In the genomic region with DNA sequence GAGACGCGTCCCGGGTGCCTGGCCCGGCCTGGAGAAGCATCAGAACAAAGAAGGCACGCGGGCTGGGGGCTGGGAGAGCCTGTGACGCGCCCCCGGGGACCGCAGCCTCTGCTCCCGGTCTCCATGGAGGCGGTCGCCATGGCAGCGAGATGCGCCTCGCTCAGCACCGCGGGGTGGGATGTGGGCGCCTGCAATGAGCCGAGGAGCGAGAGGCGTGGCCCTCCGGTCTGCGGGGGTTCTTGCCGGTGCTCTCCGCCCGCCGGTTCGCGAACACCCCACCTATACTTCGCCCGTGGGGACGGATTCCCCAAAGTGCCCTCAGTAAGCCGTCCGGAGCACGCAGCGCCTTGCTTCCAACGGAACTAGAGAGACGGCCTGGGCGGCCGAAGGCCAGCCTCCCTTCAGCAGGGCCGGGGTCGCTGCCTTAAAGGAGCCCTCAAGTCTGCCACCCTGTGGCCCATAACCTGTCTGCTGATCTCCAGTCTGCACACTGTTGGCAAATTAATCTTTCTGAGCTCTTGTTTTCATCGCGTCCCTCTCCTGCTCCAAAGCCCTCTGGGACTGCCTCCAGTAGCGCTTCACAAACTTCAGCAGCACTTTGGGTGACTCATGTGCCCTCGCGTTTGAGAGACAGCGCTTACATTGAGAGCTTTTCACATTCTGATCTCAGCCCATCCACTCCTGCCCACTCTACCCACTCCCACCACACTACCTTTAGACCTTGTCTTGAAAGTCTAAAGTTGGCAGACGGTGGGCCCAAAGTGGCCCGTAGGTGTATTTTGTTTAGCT, we compare ENCODE assay signal across 1 cellular context.
A peak's percentile ranks its signal among the peaks of the same experiment; 100 is the strongest.
TF ChIP-seq lines count a peak whose summit lies in the region.

No MANE protein-coding gene starts in this region.

TF ChIP-seq in HepG2, 621 proteins besides CTCF, POLR2A, EP300 and RAD21 (continues in another document):
- TF ChIP-seq XRCC5 (optimal IDR thresholded peaks at IDR 0.05; ENCODE audit: low read length) (peak; percentile 79), ZNF44 (CRISPR knock-in tag; IDR thresholded peaks at IDR 0.05) (no peak; the same call in 1 of the 2 replicates), ZNF431 (CRISPR knock-in tag; IDR thresholded peaks at IDR 0.05; ENCODE audit: borderline replicate concordance, low read depth) (peak; percentile 31; the same call in 1 of the 2 replicates), ZNF3 (CRISPR knock-in tag; IDR thresholded peaks at IDR 0.05) (no peak), CBX1 (IDR thresholded peaks at IDR 0.05; ENCODE audit: low read depth) (peak; percentile 31), HES4 (CRISPR knock-in tag; IDR thresholded peaks at IDR 0.05; ENCODE audit: borderline replicate concordance) (no peak), MEF2D (CRISPR knock-in tag; IDR thresholded peaks at IDR 0.05) (peak; percentile 42; the same call in 1 of the 2 replicates), IRF2 (CRISPR knock-in tag; IDR thresholded peaks at IDR 0.05) (peak; percentile 14; the same call in 1 of the 2 replicates), ZNF24 (IDR thresholded peaks at IDR 0.05) (no peak), KDM1A (CRISPR knock-in tag; IDR thresholded peaks at IDR 0.05) (no peak), SRY (CRISPR knock-in tag; IDR thresholded peaks at IDR 0.05) (peak; percentile 55), MAF1 (CRISPR knock-in tag; IDR thresholded peaks at IDR 0.05; ENCODE audit: borderline replicate concordance) (0 out of 2 replicates have a peak, but pooled peaks have one; percentile 18), ZNF33B (CRISPR knock-in tag; IDR thresholded peaks at IDR 0.05) (peak; percentile 14; the same call in 1 of the 2 replicates), ZNF713 (CRISPR knock-in tag; IDR thresholded peaks at IDR 0.05) (0 out of 2 replicates have a peak, but pooled peaks have one; percentile 71), SAFB2 (CRISPR knock-in tag; IDR thresholded peaks at IDR 0.05; ENCODE audit: borderline replicate concordance, low read depth) (no peak; the same call in 1 of the 2 replicates), DNMT3B (CRISPR knock-in tag; conservative IDR thresholded peaks at IDR 0.05) (peak; percentile 54; the same call in 1 of the 2 replicates), KLF9 (CRISPR knock-in tag; IDR thresholded peaks at IDR 0.05; ENCODE audit: low read depth) (no peak), YEATS4 (CRISPR knock-in tag; IDR thresholded peaks at IDR 0.05; ENCODE audit: borderline replicate concordance) (no peak)
- TF ChIP-seq, protein P1, sequence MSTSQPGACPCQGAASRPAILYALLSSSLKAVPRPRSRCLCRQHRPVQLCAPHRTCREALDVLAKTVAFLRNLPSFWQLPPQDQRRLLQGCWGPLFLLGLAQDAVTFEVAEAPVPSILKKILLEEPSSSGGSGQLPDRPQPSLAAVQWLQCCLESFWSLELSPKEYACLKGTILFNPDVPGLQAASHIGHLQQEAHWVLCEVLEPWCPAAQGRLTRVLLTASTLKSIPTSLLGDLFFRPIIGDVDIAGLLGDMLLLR (CRISPR knock-in tag; IDR thresholded peaks at IDR 0.05): 0 out of 2 replicates have a peak, but pooled peaks have one; percentile 70
- TF ChIP-seq, protein P2, sequence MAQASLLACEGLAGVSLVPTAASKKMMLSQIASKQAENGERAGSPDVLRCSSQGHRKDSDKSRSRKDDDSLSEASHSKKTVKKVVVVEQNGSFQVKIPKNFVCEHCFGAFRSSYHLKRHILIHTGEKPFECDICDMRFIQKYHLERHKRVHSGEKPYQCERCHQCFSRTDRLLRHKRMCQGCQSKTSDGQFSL (CRISPR knock-in tag; IDR thresholded peaks at IDR 0.05): no peak
- TF ChIP-seq, protein P3, sequence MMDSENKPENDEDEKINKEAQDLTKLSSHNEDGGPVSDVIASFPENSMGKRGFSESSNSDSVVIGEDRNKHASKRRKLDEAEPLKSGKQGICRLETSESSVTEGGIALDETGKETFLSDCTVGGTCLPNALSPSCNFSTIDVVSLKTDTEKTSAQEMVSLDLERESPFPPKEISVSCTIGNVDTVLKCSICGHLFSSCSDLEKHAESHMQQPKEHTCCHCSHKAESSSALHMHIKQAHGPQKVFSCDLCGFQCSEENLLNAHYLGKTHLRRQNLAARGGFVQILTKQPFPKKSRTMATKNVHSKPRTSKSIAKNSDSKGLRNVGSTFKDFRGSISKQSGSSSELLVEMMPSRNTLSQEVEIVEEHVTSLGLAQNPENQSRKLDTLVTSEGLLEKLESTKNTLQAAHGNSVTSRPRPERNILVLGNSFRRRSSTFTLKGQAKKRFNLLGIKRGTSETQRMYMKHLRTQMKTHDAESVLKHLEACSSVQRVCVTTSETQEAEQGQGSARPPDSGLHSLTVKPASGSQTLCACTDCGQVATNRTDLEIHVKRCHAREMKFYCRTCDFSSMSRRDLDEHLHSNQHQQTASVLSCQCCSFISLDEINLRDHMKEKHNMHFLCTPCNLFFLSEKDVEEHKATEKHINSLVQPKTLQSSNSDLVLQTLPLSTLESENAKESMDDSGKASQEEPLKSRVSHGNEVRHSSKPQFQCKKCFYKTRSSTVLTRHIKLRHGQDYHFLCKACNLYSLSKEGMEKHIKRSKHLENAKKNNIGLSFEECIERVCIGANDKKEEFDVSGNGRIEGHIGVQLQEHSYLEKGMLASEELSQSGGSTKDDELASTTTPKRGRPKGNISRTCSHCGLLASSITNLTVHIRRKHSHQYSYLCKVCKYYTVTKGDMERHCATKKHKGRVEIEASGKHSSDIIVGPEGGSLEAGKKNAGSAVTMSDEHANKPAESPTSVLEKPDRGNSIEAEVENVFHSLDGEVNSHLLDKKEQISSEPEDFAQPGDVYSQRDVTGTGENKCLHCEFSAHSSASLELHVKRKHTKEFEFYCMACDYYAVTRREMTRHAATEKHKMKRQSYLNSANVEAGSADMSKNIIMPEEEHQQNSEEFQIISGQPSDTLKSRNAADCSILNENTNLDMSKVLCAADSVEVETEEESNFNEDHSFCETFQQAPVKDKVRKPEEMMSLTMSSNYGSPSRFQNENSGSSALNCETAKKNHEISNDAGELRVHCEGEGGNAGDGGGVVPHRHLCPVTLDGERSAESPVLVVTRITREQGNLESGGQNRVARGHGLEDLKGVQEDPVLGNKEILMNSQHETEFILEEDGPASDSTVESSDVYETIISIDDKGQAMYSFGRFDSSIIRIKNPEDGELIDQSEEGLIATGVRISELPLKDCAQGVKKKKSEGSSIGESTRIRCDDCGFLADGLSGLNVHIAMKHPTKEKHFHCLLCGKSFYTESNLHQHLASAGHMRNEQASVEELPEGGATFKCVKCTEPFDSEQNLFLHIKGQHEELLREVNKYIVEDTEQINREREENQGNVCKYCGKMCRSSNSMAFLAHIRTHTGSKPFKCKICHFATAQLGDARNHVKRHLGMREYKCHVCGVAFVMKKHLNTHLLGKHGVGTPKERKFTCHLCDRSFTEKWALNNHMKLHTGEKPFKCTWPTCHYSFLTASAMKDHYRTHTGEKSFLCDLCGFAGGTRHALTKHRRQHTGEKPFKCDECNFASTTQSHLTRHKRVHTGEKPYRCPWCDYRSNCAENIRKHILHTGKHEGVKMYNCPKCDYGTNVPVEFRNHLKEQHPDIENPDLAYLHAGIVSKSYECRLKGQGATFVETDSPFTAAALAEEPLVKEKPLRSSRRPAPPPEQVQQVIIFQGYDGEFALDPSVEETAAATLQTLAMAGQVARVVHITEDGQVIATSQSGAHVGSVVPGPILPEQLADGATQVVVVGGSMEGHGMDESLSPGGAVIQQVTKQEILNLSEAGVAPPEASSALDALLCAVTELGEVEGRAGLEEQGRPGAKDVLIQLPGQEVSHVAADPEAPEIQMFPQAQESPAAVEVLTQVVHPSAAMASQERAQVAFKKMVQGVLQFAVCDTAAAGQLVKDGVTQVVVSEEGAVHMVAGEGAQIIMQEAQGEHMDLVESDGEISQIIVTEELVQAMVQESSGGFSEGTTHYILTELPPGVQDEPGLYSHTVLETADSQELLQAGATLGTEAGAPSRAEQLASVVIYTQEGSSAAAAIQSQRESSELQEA (CRISPR knock-in tag; IDR thresholded peaks at IDR 0.05; ENCODE audit: not compliant biosample characterization): peak; percentile 23
- TF ChIP-seq, protein P4, sequence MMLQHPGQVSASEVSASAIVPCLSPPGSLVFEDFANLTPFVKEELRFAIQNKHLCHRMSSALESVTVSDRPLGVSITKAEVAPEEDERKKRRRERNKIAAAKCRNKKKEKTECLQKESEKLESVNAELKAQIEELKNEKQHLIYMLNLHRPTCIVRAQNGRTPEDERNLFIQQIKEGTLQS (CRISPR knock-in tag; IDR thresholded peaks at IDR 0.05): 0 out of 2 replicates have a peak, but pooled peaks have one; percentile 19
- TF ChIP-seq, protein P5, sequence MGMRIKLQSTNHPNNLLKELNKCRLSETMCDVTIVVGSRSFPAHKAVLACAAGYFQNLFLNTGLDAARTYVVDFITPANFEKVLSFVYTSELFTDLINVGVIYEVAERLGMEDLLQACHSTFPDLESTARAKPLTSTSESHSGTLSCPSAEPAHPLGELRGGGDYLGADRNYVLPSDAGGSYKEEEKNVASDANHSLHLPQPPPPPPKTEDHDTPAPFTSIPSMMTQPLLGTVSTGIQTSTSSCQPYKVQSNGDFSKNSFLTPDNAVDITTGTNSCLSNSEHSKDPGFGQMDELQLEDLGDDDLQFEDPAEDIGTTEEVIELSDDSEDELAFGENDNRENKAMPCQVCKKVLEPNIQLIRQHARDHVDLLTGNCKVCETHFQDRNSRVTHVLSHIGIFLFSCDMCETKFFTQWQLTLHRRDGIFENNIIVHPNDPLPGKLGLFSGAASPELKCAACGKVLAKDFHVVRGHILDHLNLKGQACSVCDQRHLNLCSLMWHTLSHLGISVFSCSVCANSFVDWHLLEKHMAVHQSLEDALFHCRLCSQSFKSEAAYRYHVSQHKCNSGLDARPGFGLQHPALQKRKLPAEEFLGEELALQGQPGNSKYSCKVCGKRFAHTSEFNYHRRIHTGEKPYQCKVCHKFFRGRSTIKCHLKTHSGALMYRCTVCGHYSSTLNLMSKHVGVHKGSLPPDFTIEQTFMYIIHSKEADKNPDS (CRISPR knock-in tag; IDR thresholded peaks at IDR 0.05): peak; percentile 46; the same call in 1 of the 2 replicates
- TF ChIP-seq, protein P6, sequence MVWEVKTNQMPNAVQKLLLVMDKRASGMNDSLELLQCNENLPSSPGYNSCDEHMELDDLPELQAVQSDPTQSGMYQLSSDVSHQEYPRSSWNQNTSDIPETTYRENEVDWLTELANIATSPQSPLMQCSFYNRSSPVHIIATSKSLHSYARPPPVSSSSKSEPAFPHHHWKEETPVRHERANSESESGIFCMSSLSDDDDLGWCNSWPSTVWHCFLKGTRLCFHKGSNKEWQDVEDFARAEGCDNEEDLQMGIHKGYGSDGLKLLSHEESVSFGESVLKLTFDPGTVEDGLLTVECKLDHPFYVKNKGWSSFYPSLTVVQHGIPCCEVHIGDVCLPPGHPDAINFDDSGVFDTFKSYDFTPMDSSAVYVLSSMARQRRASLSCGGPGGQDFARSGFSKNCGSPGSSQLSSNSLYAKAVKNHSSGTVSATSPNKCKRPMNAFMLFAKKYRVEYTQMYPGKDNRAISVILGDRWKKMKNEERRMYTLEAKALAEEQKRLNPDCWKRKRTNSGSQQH (CRISPR knock-in tag; IDR thresholded peaks at IDR 0.05; ENCODE audit: low read depth): no peak
- TF ChIP-seq, protein P7, sequence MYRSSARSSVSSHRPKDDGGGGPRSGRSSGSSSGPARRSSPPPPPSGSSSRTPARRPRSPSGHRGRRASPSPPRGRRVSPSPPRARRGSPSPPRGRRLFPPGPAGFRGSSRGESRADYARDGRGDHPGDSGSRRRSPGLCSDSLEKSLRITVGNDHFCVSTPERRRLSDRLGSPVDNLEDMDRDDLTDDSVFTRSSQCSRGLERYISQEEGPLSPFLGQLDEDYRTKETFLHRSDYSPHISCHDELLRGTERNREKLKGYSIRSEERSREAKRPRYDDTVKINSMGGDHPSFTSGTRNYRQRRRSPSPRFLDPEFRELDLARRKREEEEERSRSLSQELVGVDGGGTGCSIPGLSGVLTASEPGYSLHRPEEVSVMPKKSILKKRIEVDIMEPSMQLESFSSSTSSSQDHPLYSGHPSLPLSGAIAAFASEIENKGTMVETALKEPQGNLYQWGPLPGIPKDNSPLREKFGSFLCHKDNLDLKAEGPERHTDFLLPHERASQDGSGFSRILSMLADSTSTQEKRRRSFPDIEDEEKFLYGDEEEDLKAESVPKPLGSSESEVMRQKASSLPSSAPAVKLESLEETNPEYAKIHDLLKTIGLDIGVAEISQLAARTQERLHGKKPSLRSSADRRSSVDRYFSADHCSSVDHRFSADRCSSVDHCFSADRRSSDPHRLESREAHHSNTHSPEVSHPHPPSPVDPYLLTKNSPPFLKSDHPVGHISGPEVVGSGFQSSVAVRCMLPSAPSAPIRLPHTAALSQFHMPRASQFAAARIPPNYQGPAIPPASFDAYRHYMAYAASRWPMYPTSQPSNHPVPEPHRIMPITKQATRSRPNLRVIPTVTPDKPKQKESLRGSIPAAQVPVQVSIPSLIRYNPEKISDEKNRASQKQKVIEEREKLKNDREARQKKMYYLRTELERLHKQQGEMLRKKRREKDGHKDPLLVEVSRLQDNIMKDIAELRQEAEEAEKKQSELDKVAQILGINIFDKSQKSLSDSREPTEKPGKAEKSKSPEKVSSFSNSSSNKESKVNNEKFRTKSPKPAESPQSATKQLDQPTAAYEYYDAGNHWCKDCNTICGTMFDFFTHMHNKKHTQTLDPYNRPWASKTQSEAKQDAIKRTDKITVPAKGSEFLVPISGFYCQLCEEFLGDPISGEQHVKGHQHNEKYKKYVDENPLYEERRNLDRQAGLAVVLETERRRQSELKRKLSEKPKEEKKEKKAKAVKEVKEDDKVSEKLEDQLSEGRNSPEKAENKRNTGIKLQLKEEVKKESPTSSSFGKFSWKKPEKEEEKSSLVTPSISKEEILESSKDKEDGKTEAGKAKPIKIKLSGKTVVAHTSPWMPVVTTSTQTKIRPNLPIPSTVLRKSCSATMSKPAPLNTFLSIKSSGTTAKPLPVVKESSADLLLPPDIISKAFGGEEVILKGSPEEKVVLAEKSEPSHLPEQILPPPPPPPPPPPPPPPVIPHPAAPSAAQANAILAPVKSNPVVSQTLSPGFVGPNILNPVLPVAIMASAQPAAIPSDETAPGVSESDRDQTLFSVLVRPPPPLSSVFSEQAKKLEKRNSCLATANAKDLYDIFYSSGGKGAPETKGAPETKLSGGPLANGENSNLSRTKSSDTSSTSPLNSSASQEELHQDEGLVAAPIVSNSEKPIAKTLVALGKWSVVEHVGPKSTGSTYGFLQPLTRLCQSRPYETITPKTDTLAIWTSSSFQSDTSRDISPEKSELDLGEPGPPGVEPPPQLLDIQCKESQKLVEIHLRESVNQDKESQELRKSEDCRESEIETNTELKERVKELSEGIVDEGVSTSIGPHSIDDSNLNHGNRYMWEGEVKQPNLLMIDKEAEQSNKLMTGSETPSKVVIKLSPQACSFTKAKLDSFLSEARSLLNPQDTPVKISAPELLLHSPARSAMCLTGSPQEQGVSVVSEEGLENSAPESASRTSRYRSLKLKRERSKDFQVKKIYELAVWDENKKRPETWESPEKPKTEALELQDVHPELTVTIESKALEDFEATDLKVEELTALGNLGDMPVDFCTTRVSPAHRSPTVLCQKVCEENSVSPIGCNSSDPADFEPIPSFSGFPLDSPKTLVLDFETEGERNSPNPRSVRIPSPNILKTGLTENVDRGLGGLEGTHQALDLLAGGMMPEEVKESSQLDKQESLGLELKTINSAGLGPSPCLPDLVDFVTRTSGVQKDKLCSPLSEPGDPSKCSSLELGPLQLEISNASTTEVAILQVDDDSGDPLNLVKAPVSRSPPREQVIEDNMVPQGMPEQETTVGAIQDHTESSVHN (CRISPR knock-in tag; IDR thresholded peaks at IDR 0.05): no peak
